ENCODE assay signal across 1 cellular context in genomic region chr7:33107136-33108066, GRCh38.
TF ChIP-seq lines count a peak whose summit lies in the region.

No MANE protein-coding gene starts in this region.

TF ChIP-seq in HepG2, 621 proteins besides CTCF, POLR2A, EP300 and RAD21:
- TF ChIP-seq ATF5 (CRISPR knock-in tag; IDR thresholded peaks at IDR 0.05; ENCODE audit: low read depth) (no peak), FOXM1 (CRISPR knock-in tag; IDR thresholded peaks at IDR 0.05) (no peak), BORCS8-MEF2B (CRISPR knock-in tag; IDR thresholded peaks at IDR 0.05) (no peak), ZNF33A (CRISPR knock-in tag; IDR thresholded peaks at IDR 0.05; ENCODE audit: borderline replicate concordance) (no peak), MBD4 (IDR thresholded peaks at IDR 0.05; ENCODE audit: borderline replicate concordance, low read length) (no peak), AGO1 (IDR thresholded peaks at IDR 0.05; ENCODE audit: low read depth, low read length, poor library complexity, severe bottlenecking) (no peak), ZNF691 (CRISPR knock-in tag; IDR thresholded peaks at IDR 0.05; ENCODE audit: borderline replicate concordance, low read depth) (no peak), SAP130 (CRISPR knock-in tag; IDR thresholded peaks at IDR 0.05; ENCODE audit: low read depth) (0 out of 2 replicates have a peak, but pooled peaks have one; percentile 19), HMGXB4 (CRISPR knock-in tag; IDR thresholded peaks at IDR 0.05; ENCODE audit: borderline replicate concordance in 1 of 2, low read depth in 1 of 2) (peak in 1 of 2 experiments; percentile 54; a peak in 1 of 4 replicates), RFXANK (CRISPR knock-in tag; IDR thresholded peaks at IDR 0.05) (no peak), TFAP4 (IDR thresholded peaks at IDR 0.05; ENCODE audit: borderline replicate concordance, low read depth) (peak; percentile 44; the same call in 1 of the 2 replicates), ZNF878 (CRISPR knock-in tag; IDR thresholded peaks at IDR 0.05) (0 out of 2 replicates have a peak, but pooled peaks have one; percentile 39), SMC3 (IDR thresholded peaks at IDR 0.05; ENCODE audit: low read length) (peak; percentile 23; the same call in 1 of the 2 replicates), ZBTB33 (CRISPR knock-in tag; IDR thresholded peaks at IDR 0.05) (0 out of 2 replicates have a peak, but pooled peaks have one; percentile 47), ZFAT (CRISPR knock-in tag; conservative IDR thresholded peaks at IDR 0.05) (no peak), ZNF629 (CRISPR knock-in tag; conservative IDR thresholded peaks at IDR 0.05) (no peak), GATAD2A (CRISPR knock-in tag; IDR thresholded peaks at IDR 0.05) (peak; percentile 17; the same call in 1 of the 2 replicates), ARID4A (CRISPR knock-in tag; IDR thresholded peaks at IDR 0.05; ENCODE audit: borderline replicate concordance) (peak; percentile 32; the same call in 1 of the 2 replicates), KDM5A (IDR thresholded peaks at IDR 0.05; ENCODE audit: borderline replicate concordance, low read length) (no peak), STAG1 (CRISPR knock-in tag; IDR thresholded peaks at IDR 0.05) (peak; percentile 55), CBX2 (IDR thresholded peaks at IDR 0.05; ENCODE audit: low read depth, low read length) (no peak), CBX2 (CRISPR knock-in tag; IDR thresholded peaks at IDR 0.05; ENCODE audit: low read depth) (no peak), KAT8 (CRISPR knock-in tag; IDR thresholded peaks at IDR 0.05) (no peak), CENPX (CRISPR knock-in tag; IDR thresholded peaks at IDR 0.05) (no peak), ZNF264 (CRISPR knock-in tag; IDR thresholded peaks at IDR 0.05) (no peak), GATAD1 (CRISPR knock-in tag; IDR thresholded peaks at IDR 0.05) (peak; percentile 27; the same call in 1 of the 2 replicates)
